ENCODE assay signal across 32 cellular contexts in the genomic region with DNA sequence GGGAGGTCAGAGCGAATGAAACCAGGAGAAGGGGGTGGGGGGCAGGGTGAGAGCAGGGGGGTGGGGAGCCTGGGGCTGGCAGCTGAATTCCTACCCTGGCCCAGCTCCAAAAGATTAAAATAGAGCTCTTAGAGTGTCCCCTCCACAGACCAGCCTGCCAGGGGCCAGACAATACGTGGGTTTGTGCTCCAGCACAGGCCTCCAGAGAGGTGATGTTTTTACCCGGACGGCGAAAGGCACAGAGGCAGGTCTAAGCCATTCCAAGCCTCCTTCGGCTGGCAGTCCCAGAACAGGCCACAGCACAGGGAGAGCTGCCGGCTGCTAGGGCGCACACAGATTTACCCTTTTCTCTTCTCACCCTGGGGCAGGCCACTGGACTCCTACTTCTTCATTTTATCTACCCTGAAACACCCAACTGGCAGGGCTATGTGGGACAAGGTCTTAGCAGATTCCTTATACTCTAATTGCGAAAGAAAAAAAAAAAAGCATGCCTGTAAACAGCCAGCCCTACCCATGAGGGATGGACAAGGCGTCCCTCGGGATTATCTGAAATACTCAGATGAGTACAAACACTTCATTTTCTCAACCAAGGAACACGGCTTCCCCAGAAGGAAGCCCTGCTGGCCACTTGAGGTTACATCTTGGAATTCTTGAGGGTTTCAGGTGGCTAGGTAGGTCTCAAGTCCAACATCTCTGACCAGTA.
A peak's percentile ranks its signal among the peaks of the same experiment; 100 is the strongest.
DNase-seq lines count a peak whose midpoint lies in the region; ATAC-seq, FAIRE-seq and TF ChIP-seq lines count a peak whose summit lies in the region.
"Had no signal": no experiment of that assay in that cellular context is flagged by ENCODE, and none has a peak within 500 bp of the region (broad histone marks: within the 10 kb centered on the region; RNA-seq: fewer than 3 reads in every experiment).

No MANE protein-coding gene starts in this region.

- TF ChIP-seq CTCF in HepG2 (CRISPR knock-in tag; IDR thresholded peaks at IDR 0.05) (no peak), right lobe of liver (IDR thresholded peaks at IDR 0.05) (no peak)

- H3K4me1 ChIP-seq in HepG2 (ENCODE audit: insufficient read depth, low read length) = no peaks in the 10 kb centered on the region
- no peaks in the 10 kb centered on the region for H3K4me1 ChIP-seq in right lobe of liver
- H3K4me1 ChIP-seq: ascending aorta, uterus had no signal

- no peaks in the 10 kb centered on the region for H3K9me3 ChIP-seq in HepG2 (ENCODE audit: low read length)
- no peaks in the 10 kb centered on the region for H3K9me3 ChIP-seq in right lobe of liver
- H3K9me3 ChIP-seq: ascending aorta, thoracic aorta, uterus had no signal

- ATAC-seq in HepG2 = peak; percentile 23; the same call in 1 of the 3 replicates
- no peak for ATAC-seq in right lobe of liver
- no peak for ATAC-seq in HG03565 (IDR thresholded peaks at IDR 0.05; ENCODE audit: unreplicated experiment)
- ATAC-seq: sciatic nerve; stimulated activated naive CD8-positive, alpha-beta T cell treated with anti-CD3 and anti-CD28 coated beads, Interleukin-15, amount 100 ng/mL, for 72 hours had no signal

- POLR2A ChIA-PET in HepG2 (lab: Yijun Ruan, JAX) = no interaction called here

- H3K4me2 ChIP-seq in HepG2 (ENCODE audit: low read depth, low read length) = no peak overlapping the region
- H3K4me2 ChIP-seq: PC-9 had no signal

- in situ Hi-C loops in HepG2 (cut with HindIII; ENCODE audit: extremely low pct_ligation_motif_present, low pct_unique_long_range_greater_than_20kb) = no loop called here

- no peak overlapping the region for H3K27ac ChIP-seq in HepG2 (ENCODE audit: extremely low read length, insufficient read depth, low read length)
- no peak overlapping the region for H3K27ac ChIP-seq in right lobe of liver
- H3K27ac ChIP-seq: ascending aorta, C4-2B, PC-9, thoracic aorta, uterus had no signal

- CTCF ChIA-PET in HepG2 (lab: Yijun Ruan, JAX; ENCODE audit: low intra/inter-chr PET ratio, low total read pairs) = no interaction called here

- TF ChIP-seq EP300 in HepG2 (IDR thresholded peaks at IDR 0.05; ENCODE audit: low read depth in 2 of 2, low read length in 2 of 2) (no peak), HepG2 (CRISPR knock-in tag; IDR thresholded peaks at IDR 0.05; ENCODE audit: borderline replicate concordance) (no peak)

- H4K20me1 ChIP-seq in HepG2 (ENCODE audit: insufficient read depth, low read length) = no peaks in the 10 kb centered on the region

- no TSS peak for BruUV-seq in HepG2 (replicated peaks; lab: Mats Ljungman, UMichigan)

- TF ChIP-seq POLR2A in HepG2 (IDR thresholded peaks at IDR 0.05; ENCODE audit: insufficient read depth in 1 of 2, low read depth in 2 of 2, low read length in 2 of 2) (no peak), right lobe of liver (IDR thresholded peaks at IDR 0.05) (no peak)

- no peak overlapping the region for H3K4me3 ChIP-seq in HepG2 (replicated peaks in 1 of 3; ENCODE audit: insufficient read depth in 1 of 3, low read depth in 2 of 3, low read length in 3 of 3)
- H3K4me3 ChIP-seq in right lobe of liver = no peak overlapping the region
- H3K4me3 ChIP-seq: ascending aorta, PC-9, thoracic aorta, uterus had no signal

- WGBS in HepG2 (ENCODE audit: low lambda C conversion rate) = 25% methylated on average over 8 of the region's 12 CpGs
- WGBS in right lobe of liver (ENCODE audit: insufficient coverage, low coverage, low lambda C conversion rate, missing lambda C conversion rate) = 73% methylated on average over 11 of the region's 12 CpGs

- H3K36me3 ChIP-seq in HepG2 (replicated peaks in 1 of 2; ENCODE audit: control insufficient read depth in 1 of 2, insufficient read depth in 2 of 2, low read length in 2 of 2) (no peaks in the 10 kb centered on the region), right lobe of liver (no peaks in the 10 kb centered on the region)
- H3K36me3 ChIP-seq: ascending aorta, thoracic aorta, uterus had no signal

- H3K27me3 ChIP-seq in HepG2 (ENCODE audit: control insufficient read depth in 1 of 2, insufficient read depth in 2 of 2, low read length in 2 of 2) = peaks cover 0 to 5% of the 10 kb centered on the region in 2 experiments; a peak in 1 of 5 replicates
- H3K27me3 ChIP-seq in right lobe of liver = no peaks in the 10 kb centered on the region
- H3K27me3 ChIP-seq: ascending aorta, uterus had no signal

- no peak for FAIRE-seq in HepG2 (lab: Jason Lieb, UNC)
- FAIRE-seq: G401.6 had no signal

- intact Hi-C loops in HepG2 (cut with micrococcal nuclease; ENCODE audit: unreplicated experiment) (loop anchor here (1.0 kb wide), 1 partner anchor 27 kb away; no protein-coding TSS in a partner anchor), right lobe of liver (cut with DNase I) (no loop called here)

- DNase-seq in HepG2 (ENCODE audit: low spot score) (no peak), right lobe of liver (no peak), NCI-H82 (lab: John Stamatoyannopoulos, UW) (peak; percentile 75), myocyte (ENCODE audit: low read depth) (peak; percentile 25), AG08396 (ENCODE audit: low spot score) (no peak), NCI-H345 treated with DMSO at 0.1 percent for 48 hours (lab: John Stamatoyannopoulos, UW; ENCODE audit: unreplicated experiment) (no peak)
- DNase-seq: activated CD4-positive, alpha-beta T cell treated with anti-CD3 and anti-CD28 coated beads for 48 hours; activated gamma-delta T cell; activated T-cell treated with anti-CD3 and anti-CD28 coated beads, Interleukin-2, amount 50 U/mL, for 24 hours; central memory CD4-positive, alpha-beta T cell; COR-L47; cortex of kidney; DMS53; effector memory CD4-positive, alpha-beta T cell; hippocampal formation; immature natural killer cell; NCI-H1092 treated with DMSO at 0.1 percent for 48 hours; NCI-H1694 treated with DMSO at 0.1 percent for 48 hours; NCI-H2171 treated with DMSO at 0.1 percent for 48 hours; NCI-H510A treated with DMSO at 0.1 percent for 48 hours; NK-92 treated with Interleukin-12 subunit alpha and Interleukin-12 subunit beta, amount 100 ng/mL, for 24 hours; PC-9; stimulated activated CD4-positive, alpha-beta T cell treated with anti-CD3 and anti-CD28 coated beads, Interleukin-12 subunit alpha, Interleukin-12 subunit beta, amount 100 ng/mL, for 4 hours; stimulated activated CD4-positive, alpha-beta T cell treated with anti-CD3 and anti-CD28 coated beads, Interleukin-2, amount 100 ng/mL, for 48 hours; stimulated activated naive CD8-positive, alpha-beta T cell treated with anti-CD3 and anti-CD28 coated beads, Interleukin-15, amount 100 ng/mL, for 72 hours; uterus had no signal

- no peak overlapping the region for H3K9ac ChIP-seq in HepG2 (ENCODE audit: insufficient read depth, low read depth, low read length)

- TF ChIP-seq RAD21 in HepG2 (CRISPR knock-in tag; IDR thresholded peaks at IDR 0.05) = no peak

- no peak overlapping the region for H2AFZ ChIP-seq in HepG2 (ENCODE audit: low read length)
- H2AFZ ChIP-seq: PC-9 had no signal

- no peaks in the 10 kb centered on the region for H3K79me2 ChIP-seq in HepG2 (ENCODE audit: insufficient read depth, low read length)

TF ChIP-seq in HepG2, 621 proteins besides CTCF, POLR2A, EP300 and RAD21 (continues in another document):
- TF ChIP-seq RELA (CRISPR knock-in tag; IDR thresholded peaks at IDR 0.05) (no peak), KDM5B (CRISPR knock-in tag; IDR thresholded peaks at IDR 0.05; ENCODE audit: borderline replicate concordance) (no peak), HMGA1 (CRISPR knock-in tag; conservative IDR thresholded peaks at IDR 0.05) (no peak), PRMT3 (CRISPR knock-in tag; IDR thresholded peaks at IDR 0.05; ENCODE audit: borderline replicate concordance, low read depth) (no peak), ZNF879 (CRISPR knock-in tag; IDR thresholded peaks at IDR 0.05) (no peak), NCOR1 (IDR thresholded peaks at IDR 0.05; ENCODE audit: borderline replicate concordance, low read length) (no peak), ZNF616 (CRISPR knock-in tag; IDR thresholded peaks at IDR 0.05; ENCODE audit: low read depth) (no peak), SMAD9 (CRISPR knock-in tag; IDR thresholded peaks at IDR 0.05) (no peak), SIN3B (IDR thresholded peaks at IDR 0.05; ENCODE audit: low read length) (no peak), RORA (CRISPR knock-in tag; IDR thresholded peaks at IDR 0.05) (no peak), ZNF451 (CRISPR knock-in tag; IDR thresholded peaks at IDR 0.05) (no peak), ZMYM2 (CRISPR knock-in tag; IDR thresholded peaks at IDR 0.05) (no peak)
- TF ChIP-seq, protein P1, sequence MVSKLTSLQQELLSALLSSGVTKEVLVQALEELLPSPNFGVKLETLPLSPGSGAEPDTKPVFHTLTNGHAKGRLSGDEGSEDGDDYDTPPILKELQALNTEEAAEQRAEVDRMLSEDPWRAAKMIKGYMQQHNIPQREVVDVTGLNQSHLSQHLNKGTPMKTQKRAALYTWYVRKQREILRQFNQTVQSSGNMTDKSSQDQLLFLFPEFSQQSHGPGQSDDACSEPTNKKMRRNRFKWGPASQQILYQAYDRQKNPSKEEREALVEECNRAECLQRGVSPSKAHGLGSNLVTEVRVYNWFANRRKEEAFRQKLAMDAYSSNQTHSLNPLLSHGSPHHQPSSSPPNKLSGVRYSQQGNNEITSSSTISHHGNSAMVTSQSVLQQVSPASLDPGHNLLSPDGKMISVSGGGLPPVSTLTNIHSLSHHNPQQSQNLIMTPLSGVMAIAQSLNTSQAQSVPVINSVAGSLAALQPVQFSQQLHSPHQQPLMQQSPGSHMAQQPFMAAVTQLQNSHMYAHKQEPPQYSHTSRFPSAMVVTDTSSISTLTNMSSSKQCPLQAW (CRISPR knock-in tag; IDR thresholded peaks at IDR 0.05) = no peak
- TF ChIP-seq, protein P2, sequence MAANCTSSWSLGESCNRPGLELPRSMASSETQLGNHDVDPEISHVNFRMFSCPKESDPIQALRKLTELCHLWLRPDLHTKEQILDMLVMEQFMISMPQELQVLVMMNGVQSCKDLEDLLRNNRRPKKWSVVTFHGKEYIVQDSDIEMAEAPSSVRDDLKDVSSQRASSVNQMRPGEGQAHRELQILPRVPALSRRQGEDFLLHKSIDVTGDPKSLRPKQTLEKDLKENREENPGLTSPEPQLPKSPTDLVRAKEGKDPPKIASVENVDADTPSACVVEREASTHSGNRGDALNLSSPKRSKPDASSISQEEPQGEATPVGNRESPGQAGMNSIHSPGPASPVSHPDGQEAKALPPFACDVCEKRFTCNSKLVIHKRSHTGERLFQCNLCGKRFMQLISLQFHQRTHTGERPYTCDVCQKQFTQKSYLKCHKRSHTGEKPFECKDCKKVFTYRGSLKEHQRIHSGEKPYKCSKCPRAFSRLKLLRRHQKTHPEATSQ (CRISPR knock-in tag; IDR thresholded peaks at IDR 0.05; ENCODE audit: borderline replicate concordance) = no peak

Comparison
In these comparisons a context has a peak if more than half of its experiments do, and no peak if none do; other contexts are left out.
1. DNase-seq: peak in NCI-H82 (single experiment) and myocyte (single experiment); none in HepG2 (single experiment), right lobe of liver (0 of 3), AG08396 (single experiment) and NCI-H345 treated with DMSO at 0.1 percent for 48 hours (single experiment).